Comparison of ENCODE assay signal across 8 cellular contexts in the genomic region with DNA sequence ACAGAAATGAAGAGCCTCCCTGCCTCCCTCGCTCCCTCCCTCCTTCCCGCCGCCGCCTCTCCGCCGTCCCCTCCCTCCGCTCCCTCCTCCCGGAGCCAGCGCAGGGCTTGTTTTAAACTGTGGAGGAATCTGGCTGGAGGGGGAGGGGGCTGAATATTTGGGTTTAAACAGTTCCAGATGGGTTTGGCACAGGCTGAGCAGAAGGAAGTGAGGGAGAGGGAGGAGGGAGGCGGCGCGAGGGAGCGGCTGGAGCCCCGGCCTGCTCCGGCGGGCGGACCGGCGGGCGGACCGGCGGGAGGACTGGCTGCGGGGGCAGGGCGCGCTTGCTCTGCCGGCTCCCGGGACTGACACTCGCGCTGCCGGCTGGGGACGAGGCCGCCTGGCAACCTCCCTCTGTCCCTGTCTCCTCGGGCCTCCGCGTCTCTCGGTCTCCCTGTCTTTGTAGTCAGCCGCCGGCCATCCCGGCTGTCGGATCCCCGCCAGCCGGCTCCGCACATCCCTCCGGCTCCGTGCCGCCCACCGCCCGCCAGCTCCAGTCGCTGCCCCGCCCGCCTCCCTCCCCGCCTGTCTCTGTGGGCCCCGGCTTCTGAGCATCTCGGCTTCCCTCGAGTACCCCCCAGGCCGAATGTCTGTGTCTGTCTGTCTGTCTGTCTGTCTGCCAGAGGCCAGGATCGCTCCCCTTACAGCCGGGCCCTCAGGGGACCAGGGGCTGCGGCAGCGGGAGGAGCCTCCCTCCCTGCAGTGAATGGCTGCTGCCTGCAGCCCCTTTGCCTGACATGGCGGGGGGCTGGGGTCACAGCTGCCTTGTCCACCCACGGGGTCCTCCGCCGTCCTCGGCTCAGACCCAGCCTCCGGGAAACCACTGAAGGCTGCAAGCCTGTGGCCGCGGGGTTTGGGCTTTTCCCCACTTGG. TPM values are rescaled to one million over a fixed set of nuclear protein-coding genes. Genes with fewer than 3 reads are reported as not detected.
DNase-seq lines count a peak whose midpoint lies in the region; ATAC-seq, FAIRE-seq and TF ChIP-seq lines count a peak whose summit lies in the region.

No MANE protein-coding gene starts in this region.

- peak overlapping the region in 7 of 8 donors; percentile 22 to 76 (median 54) for H3K27ac ChIP-seq in spleen

- H3K4me3 ChIP-seq in spleen: peak overlapping the region; percentile 13 to 66 (median 32)

- no peak for ATAC-seq in HG02970 (IDR thresholded peaks at IDR 0.05; ENCODE audit: low FRiP score, unreplicated experiment)

- H3K27ac Mint-ChIP-seq in dendritic cell treated with granulocyte-macrophage colony-stimulating factor and Interleukin-4, amounts not matched to agents 40 ng/mL and 50 ng/mL, for 4 days: peak overlapping the region; percentile 17

- peaks cover 0 to 65% (median 15%) of the 10 kb centered on the region in 7 donors for H3K27me3 ChIP-seq in spleen (replicated peaks in 1 of 7)

- H3K36me3 Mint-ChIP-seq in dendritic cell treated with granulocyte-macrophage colony-stimulating factor and Interleukin-4, amounts not matched to agents 40 ng/mL and 50 ng/mL, for 4 days (ENCODE audit: low read depth): no peaks in the 10 kb centered on the region

- no peaks in the 10 kb centered on the region for H3K9me3 Mint-ChIP-seq in dendritic cell treated with granulocyte-macrophage colony-stimulating factor and Interleukin-4, amounts not matched to agents 40 ng/mL and 50 ng/mL, for 4 days

- peaks cover 41% of the 10 kb centered on the region for H3K27me3 Mint-ChIP-seq in dendritic cell treated with granulocyte-macrophage colony-stimulating factor and Interleukin-4, amounts not matched to agents 40 ng/mL and 50 ng/mL, for 4 days

- peak overlapping the region; percentile 74 for H3K4me3 Mint-ChIP-seq in dendritic cell treated with granulocyte-macrophage colony-stimulating factor and Interleukin-4, amounts not matched to agents 40 ng/mL and 50 ng/mL, for 4 days

- TF ChIP-seq POLR2A in spleen (IDR thresholded peaks at IDR 0.05): no peak

- H3K36me3 ChIP-seq in spleen: no peaks in the 10 kb centered on the region

- H3K4me1 ChIP-seq in spleen: peaks cover 10 to 34% (median 19%) of the 10 kb centered on the region in 6 donors

- intact Hi-C loops in dendritic cell treated with granulocyte-macrophage colony-stimulating factor and Interleukin-4, amounts not matched to agents 40 ng/mL and 50 ng/mL, for 4 days (cut with micrococcal nuclease): no loop called here
- intact Hi-C loops in spleen (cut with DNase I; ENCODE audit: low total_unique reads): no loop called here

- H3K4me1 Mint-ChIP-seq in dendritic cell treated with granulocyte-macrophage colony-stimulating factor and Interleukin-4, amounts not matched to agents 40 ng/mL and 50 ng/mL, for 4 days (ENCODE audit: low read depth): peaks cover 47% of the 10 kb centered on the region

- no peak for FAIRE-seq in GM19239 (lab: Jason Lieb, UNC)

- DNase-seq in stimulated activated CD4-positive, alpha-beta T cell treated with anti-CD3 and anti-CD28 coated beads, Interleukin-12 subunit alpha, Interleukin-12 subunit beta, amount 100 ng/mL, for 4 hours: peak; percentile 27
- DNase-seq in stimulated activated CD4-positive, alpha-beta T cell treated with anti-CD3 and anti-CD28 coated beads, Interleukin-1b, Interleukin-23, amount 100 ng/mL, for 48 hours: no peak
- DNase-seq in SK-N-DZ (ENCODE audit: low spot score) (peak; percentile 84), left kidney (ENCODE audit: low read depth, low spot score) (peak; percentile 94), spleen (peak; percentile 85), GM19239 (ENCODE audit: insufficient read length, low spot score) (no peak)

- no peak for TF ChIP-seq CTCF in spleen (IDR thresholded peaks at IDR 0.05 in 8 of 11, conservative IDR thresholded peaks at IDR 0.05 in 3 of 11)

- WGBS in spleen, 5 donors: 3 to 12% (median 12%) methylated on average over 47 to 68 of the region's 68 CpGs

- H3K9me3 ChIP-seq in spleen: no peaks in the 10 kb centered on the region

RNA-seq across cellular contexts. Expression of a gene that starts 7.6 kb away (rescaled TPM):
- polyA plus RNA-seq in SK-N-DZ (2014; cell fraction: cytosol; rRNA removed): 12.5 and 12.6 TPM in 2 replicates
- 13.3 and 15.7 TPM in 2 replicates for polyA plus RNA-seq in SK-N-DZ (2014; cell fraction: nucleus; rRNA removed)
- total RNA-seq in spleen: 1 to 10 TPM in 4 of 7 donors, under 1 TPM in 3; 0.23 to 2.3 (median 1.3) TPM
- under 1 TPM; 0.48 to 0.98 (median 0.52) TPM for polyA plus RNA-seq in spleen

Comparison
In these comparisons a context has a peak if more than half of its experiments do, and no peak if none do; other contexts are left out.
1. DNase-seq: peak in stimulated activated CD4-positive, alpha-beta T cell treated with anti-CD3 and anti-CD28 coated beads, Interleukin-12 subunit alpha, Interleukin-12 subunit beta, amount 100 ng/mL, for 4 hours (single experiment), SK-N-DZ (single experiment), left kidney (single experiment) and spleen (single experiment); none in stimulated activated CD4-positive, alpha-beta T cell treated with anti-CD3 and anti-CD28 coated beads, Interleukin-1b, Interleukin-23, amount 100 ng/mL, for 48 hours (single experiment) and GM19239 (single experiment).